ENCODE assay signal across 10 cellular contexts in the genomic region with DNA sequence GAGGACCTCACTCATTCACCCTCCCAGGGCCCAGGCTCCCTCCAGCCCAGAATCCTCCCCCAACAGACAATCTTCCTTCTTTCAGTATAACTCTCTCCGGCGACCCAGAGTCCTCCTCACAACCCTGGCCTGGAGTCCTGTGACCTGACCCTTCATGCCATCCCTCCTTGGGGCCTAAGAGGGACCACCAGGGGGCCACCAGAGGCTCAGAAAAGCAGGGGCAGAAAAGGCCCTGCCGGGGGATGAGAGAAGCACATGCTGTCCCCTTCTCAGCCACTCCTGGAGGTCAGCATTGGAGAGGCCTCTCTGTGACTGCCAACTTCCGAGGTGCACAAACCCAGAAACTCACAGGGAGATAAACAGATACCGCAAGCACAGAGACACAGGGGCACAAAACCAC. TPM values are rescaled to one million over a fixed set of nuclear protein-coding genes. Genes with fewer than 3 reads are reported as not detected.
"Had no signal": no experiment of that assay in that cellular context is flagged by ENCODE, and none has a peak within 500 bp of the region (broad histone marks: within the 10 kb centered on the region; RNA-seq: fewer than 3 reads in every experiment).

No MANE protein-coding gene starts in this region.

RNA-seq across cellular contexts. Expression of gene ANXA11, which starts 31.1 kb away (rescaled TPM):
- polyA plus RNA-seq: neural cell had no signal

RNA-seq across cellular contexts. Expression of gene MAT1A, which starts 53.0 kb away (rescaled TPM):
- total RNA-seq: naive thymus-derived CD4-positive, alpha-beta T cell; natural killer cell; occipital lobe; osteoblast; pulmonary artery endothelial cell; right atrium auricular region; sciatic nerve; vagina had no signal
- polyA plus RNA-seq: naive thymus-derived CD4-positive, alpha-beta T cell; neural cell; smooth muscle cell had no signal
